ENCODE assay signal across 16 cellular contexts in the genomic region with DNA sequence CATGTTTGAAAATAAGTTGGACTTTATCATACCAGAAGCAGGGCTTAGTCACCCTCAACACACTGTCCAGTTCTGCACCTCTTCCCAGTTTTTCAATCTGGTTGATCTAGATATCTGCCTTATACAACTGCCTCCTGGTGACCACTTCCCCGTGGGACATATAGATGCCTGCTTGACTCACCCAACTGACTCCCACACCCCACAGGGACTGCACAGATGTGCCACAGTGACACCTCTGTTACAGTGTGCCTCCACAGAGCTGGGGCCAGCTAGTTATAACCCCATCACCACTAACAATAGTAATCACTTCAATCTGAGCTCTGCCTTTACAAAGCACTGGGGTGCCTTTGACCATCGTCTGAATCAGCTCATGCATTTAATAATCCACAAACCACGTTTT.
"Had no signal": no experiment of that assay in that cellular context is flagged by ENCODE, and none has a peak within 500 bp of the region (broad histone marks: within the 10 kb centered on the region; RNA-seq: fewer than 3 reads in every experiment).

No MANE protein-coding gene starts in this region.

- H3K4me3 ChIP-seq: adrenal gland, lower lobe of right lung, right atrium auricular region, SJCRH30, skin epidermis, stomach, testis, upper lobe of right lung had no signal

- H3K9me3 ChIP-seq: adrenal gland, lower lobe of right lung, right atrium auricular region, SJCRH30, stomach, testis, upper lobe of right lung had no signal

- H3K4me1 ChIP-seq: adrenal gland, lower lobe of right lung, right atrium auricular region, stomach, testis, upper lobe of right lung had no signal

- H3K27me3 Mint-ChIP-seq: progenitor cell of endocrine pancreas had no signal

- H3K36me3 ChIP-seq: adrenal gland, lower lobe of right lung, right atrium auricular region, SJCRH30, stomach, upper lobe of right lung had no signal

- DNase-seq: activated naive CD4-positive, alpha-beta T cell treated with Interleukin-2 at 50 U/mL for 16 hours; adrenal gland; dermis blood vessel endothelial cell; effector memory CD8-positive, alpha-beta T cell; head of caudate nucleus; left cardiac atrium; lower lobe of right lung; SJCRH30; stimulated activated CD4-positive, alpha-beta T cell treated with anti-CD3 and anti-CD28 coated beads, Interleukin-4, amount 100 ng/mL, for 4 hours; stomach; testis; upper lobe of right lung had no signal

- H3K27me3 ChIP-seq: adrenal gland, right atrium auricular region, SJCRH30, stomach, testis, upper lobe of right lung had no signal

- H3K4me1 Mint-ChIP-seq: activated T-helper 17 cell treated with anti-CD3 and anti-CD28 coated beads, Interleukin-2, amount 50 U/mL, for 72 hours had no signal

- ATAC-seq: activated T-helper 17 cell treated with anti-CD3 and anti-CD28 coated beads, Interleukin-2, amount 50 U/mL, for 72 hours; effector memory CD8-positive, alpha-beta T cell; left cardiac atrium; lower lobe of right lung; upper lobe of right lung had no signal

- H3K27ac Mint-ChIP-seq: activated T-helper 17 cell treated with anti-CD3 and anti-CD28 coated beads, Interleukin-2, amount 50 U/mL, for 72 hours had no signal

- H3K9me3 Mint-ChIP-seq: activated T-helper 17 cell treated with anti-CD3 and anti-CD28 coated beads, Interleukin-2, amount 50 U/mL, for 72 hours; effector memory CD8-positive, alpha-beta T cell had no signal

- H3K27ac ChIP-seq: adrenal gland, lower lobe of right lung, right atrium auricular region, SJCRH30, skin epidermis, stomach, testis, upper lobe of right lung had no signal

- H3K4me3 Mint-ChIP-seq: activated T-helper 17 cell treated with anti-CD3 and anti-CD28 coated beads, Interleukin-2, amount 50 U/mL, for 72 hours; effector memory CD8-positive, alpha-beta T cell had no signal
